9 cellular contexts compared by ENCODE assay signal in the genomic region with DNA sequence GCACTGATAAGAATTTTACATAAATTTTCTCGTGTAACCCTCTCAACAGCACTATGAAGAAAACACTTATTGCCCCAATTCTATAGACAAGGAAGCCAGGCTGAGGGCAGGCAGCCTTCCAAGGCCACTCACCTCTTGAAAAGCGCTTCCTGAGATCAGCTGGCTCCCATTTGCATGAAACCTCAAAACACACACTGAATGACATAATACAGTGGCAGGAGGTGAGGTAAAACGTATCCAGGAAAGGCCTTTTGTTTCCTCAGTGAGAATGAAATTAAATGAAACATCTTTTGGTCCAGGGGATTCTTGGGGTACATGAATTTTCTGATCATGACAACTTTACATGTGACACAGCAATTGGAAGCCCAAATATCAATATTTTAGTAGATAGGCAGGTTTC.
DNase-seq lines count a peak whose midpoint lies in the region; ATAC-seq lines count a peak whose summit lies in the region.
"Had no signal": no experiment of that assay in that cellular context is flagged by ENCODE, and none has a peak within 500 bp of the region (broad histone marks: within the 10 kb centered on the region; RNA-seq: fewer than 3 reads in every experiment).

No MANE protein-coding gene starts in this region.

- no peaks in the 10 kb centered on the region for H3K36me3 ChIP-seq in CD4-positive, alpha-beta memory T cell (ENCODE audit: insufficient read depth, low read length)
- no peaks in the 10 kb centered on the region for H3K36me3 ChIP-seq in naive thymus-derived CD4-positive, alpha-beta T cell (ENCODE audit: control insufficient read depth in 2 of 3, insufficient read depth in 3 of 3, low read length in 3 of 3)
- H3K36me3 ChIP-seq: adrenal gland had no signal

- H3K4me3 Mint-ChIP-seq in CD4-positive, alpha-beta memory T cell: peak overlapping the region in 3 of 8 donors; percentile 44 to 73 (median 44)
- H3K4me3 Mint-ChIP-seq in activated T-helper 17 cell treated with anti-CD3 and anti-CD28 coated beads, Interleukin-2, amount 50 U/mL, for 72 hours: peak overlapping the region; percentile 28
- peak overlapping the region in 8 of 10 donors; percentile 5 to 70 (median 54) for H3K4me3 Mint-ChIP-seq in naive thymus-derived CD4-positive, alpha-beta T cell

- peaks cover 19 to 40% (median 21%) of the 10 kb centered on the region in 4 donors for H3K4me1 Mint-ChIP-seq in CD4-positive, alpha-beta memory T cell
- H3K4me1 Mint-ChIP-seq in activated T-helper 17 cell treated with anti-CD3 and anti-CD28 coated beads, Interleukin-2, amount 50 U/mL, for 72 hours: peaks cover 25% of the 10 kb centered on the region
- H3K4me1 Mint-ChIP-seq in naive thymus-derived CD4-positive, alpha-beta T cell: peaks cover 15 to 47% (median 33%) of the 10 kb centered on the region in 7 donors

- intact Hi-C loops in CD4-positive, alpha-beta memory T cell (cut with micrococcal nuclease): no loop called here
- intact Hi-C loops in naive thymus-derived CD4-positive, alpha-beta T cell (cut with micrococcal nuclease): no loop called here

- no peaks in the 10 kb centered on the region for H3K9me3 ChIP-seq in CD4-positive, alpha-beta memory T cell (ENCODE audit: control insufficient read depth in 1 of 2, low read length in 2 of 2)
- H3K9me3 ChIP-seq in naive thymus-derived CD4-positive, alpha-beta T cell (ENCODE audit: control insufficient read depth in 2 of 3, low read length in 3 of 3): no peaks in the 10 kb centered on the region
- H3K9me3 ChIP-seq: adrenal gland had no signal

- POLR2A ChIA-PET in CD4-positive, alpha-beta memory T cell (lab: Charles Lee; ENCODE audit: partially characterized antibody): no interaction called here
- POLR2A ChIA-PET in naive thymus-derived CD4-positive, alpha-beta T cell (lab: Charles Lee): no interaction called here

- peak overlapping the region; percentile 45 to 88 (median 78) for H3K27ac Mint-ChIP-seq in CD4-positive, alpha-beta memory T cell
- H3K27ac Mint-ChIP-seq in activated T-helper 17 cell treated with anti-CD3 and anti-CD28 coated beads, Interleukin-2, amount 50 U/mL, for 72 hours: peak overlapping the region; percentile 84
- H3K27ac Mint-ChIP-seq in naive thymus-derived CD4-positive, alpha-beta T cell: peak overlapping the region in 8 of 9 donors; percentile 1 to 88 (median 83)

- CTCF ChIA-PET in CD4-positive, alpha-beta memory T cell (lab: Charles Lee; ENCODE audit: partially characterized antibody): no interaction called here
- CTCF ChIA-PET in naive thymus-derived CD4-positive, alpha-beta T cell (lab: Charles Lee): no interaction called here

- DNase-seq in CD4-positive, alpha-beta memory T cell: peak in 4 of 5 donors; percentile 18 to 53 (median 33)
- DNase-seq in naive thymus-derived CD4-positive, alpha-beta T cell: peak in 6 of 9 donors; percentile 5 to 37 (median 23)
- DNase-seq in GDM1 (lab: John Stamatoyannopoulos, UW): no peak
- DNase-seq in HCEC 1CT: no peak
- DNase-seq in GOT3 (lab: John Stamatoyannopoulos, UW): no peak

- peaks cover 30% of the 10 kb centered on the region for H3K4me1 ChIP-seq in CD4-positive, alpha-beta memory T cell (ENCODE audit: insufficient read depth, low read length)
- H3K4me1 ChIP-seq in naive thymus-derived CD4-positive, alpha-beta T cell (ENCODE audit: control insufficient read depth in 2 of 2, insufficient read depth in 2 of 2, low read length in 2 of 2): peaks cover 23 to 32% of the 10 kb centered on the region in 2 donors

- no peak overlapping the region for H3K27ac ChIP-seq in CD4-positive, alpha-beta memory T cell (ENCODE audit: low read depth, low read length)
- H3K27ac ChIP-seq in naive thymus-derived CD4-positive, alpha-beta T cell (ENCODE audit: low read depth, low read length): peak overlapping the region; percentile 22

- ATAC-seq in GM19397 (IDR thresholded peaks at IDR 0.05; ENCODE audit: unreplicated experiment): peak; percentile 57
- peak; percentile 86 for ATAC-seq in HG03442 (IDR thresholded peaks at IDR 0.05; ENCODE audit: unreplicated experiment)
- ATAC-seq in activated T-helper 17 cell treated with anti-CD3 and anti-CD28 coated beads, Interleukin-2, amount 50 U/mL, for 72 hours (replicated peaks): peak; percentile 85
- ATAC-seq in naive thymus-derived CD4-positive, alpha-beta T cell: peak; percentile 65

- H3K36me3 Mint-ChIP-seq in CD4-positive, alpha-beta memory T cell: no peaks in the 10 kb centered on the region
- H3K36me3 Mint-ChIP-seq in activated T-helper 17 cell treated with anti-CD3 and anti-CD28 coated beads, Interleukin-2, amount 50 U/mL, for 72 hours (ENCODE audit: low read depth): no peaks in the 10 kb centered on the region
- H3K36me3 Mint-ChIP-seq in naive thymus-derived CD4-positive, alpha-beta T cell: peaks cover 3 to 8% (median 4%) of the 10 kb centered on the region in 5 donors

- H3K9me3 Mint-ChIP-seq in CD4-positive, alpha-beta memory T cell: peaks cover 0 to 3% (median 0%) of the 10 kb centered on the region in 8 donors
- no peaks in the 10 kb centered on the region for H3K9me3 Mint-ChIP-seq in activated T-helper 17 cell treated with anti-CD3 and anti-CD28 coated beads, Interleukin-2, amount 50 U/mL, for 72 hours
- peaks cover 0 to 6% (median 0%) of the 10 kb centered on the region in 11 donors for H3K9me3 Mint-ChIP-seq in naive thymus-derived CD4-positive, alpha-beta T cell

- no peak overlapping the region for H3K4me3 ChIP-seq in CD4-positive, alpha-beta memory T cell (ENCODE audit: low read length in 2 of 2)
- no peak overlapping the region for H3K4me3 ChIP-seq in naive thymus-derived CD4-positive, alpha-beta T cell (ENCODE audit: low read length)
- H3K4me3 ChIP-seq: adrenal gland had no signal

- H3K27me3 Mint-ChIP-seq in CD4-positive, alpha-beta memory T cell: no peaks in the 10 kb centered on the region
- no peaks in the 10 kb centered on the region for H3K27me3 Mint-ChIP-seq in activated T-helper 17 cell treated with anti-CD3 and anti-CD28 coated beads, Interleukin-2, amount 50 U/mL, for 72 hours
- H3K27me3 Mint-ChIP-seq in naive thymus-derived CD4-positive, alpha-beta T cell: no peaks in the 10 kb centered on the region

- H3K27me3 ChIP-seq in CD4-positive, alpha-beta memory T cell (ENCODE audit: insufficient read depth, low read length): no peaks in the 10 kb centered on the region
- no peaks in the 10 kb centered on the region for H3K27me3 ChIP-seq in naive thymus-derived CD4-positive, alpha-beta T cell (ENCODE audit: control insufficient read depth in 2 of 2, insufficient read depth in 2 of 2, low read length in 2 of 2)
- H3K27me3 ChIP-seq: adrenal gland had no signal

Comparison
In these comparisons a context has a peak if more than half of its experiments do, and no peak if none do; other contexts are left out.
1. DNase-seq: peak in CD4-positive, alpha-beta memory T cell (4 of 5) and naive thymus-derived CD4-positive, alpha-beta T cell (6 of 9); none in GDM1 (single experiment), HCEC 1CT (single experiment) and GOT3 (single experiment).
2. Peak in every context shown above with its lines, with median percentiles within 50 percentile points of each other: H3K27ac Mint-ChIP-seq and ATAC-seq.